1 cellular context compared by ENCODE assay signal in the genomic region with DNA sequence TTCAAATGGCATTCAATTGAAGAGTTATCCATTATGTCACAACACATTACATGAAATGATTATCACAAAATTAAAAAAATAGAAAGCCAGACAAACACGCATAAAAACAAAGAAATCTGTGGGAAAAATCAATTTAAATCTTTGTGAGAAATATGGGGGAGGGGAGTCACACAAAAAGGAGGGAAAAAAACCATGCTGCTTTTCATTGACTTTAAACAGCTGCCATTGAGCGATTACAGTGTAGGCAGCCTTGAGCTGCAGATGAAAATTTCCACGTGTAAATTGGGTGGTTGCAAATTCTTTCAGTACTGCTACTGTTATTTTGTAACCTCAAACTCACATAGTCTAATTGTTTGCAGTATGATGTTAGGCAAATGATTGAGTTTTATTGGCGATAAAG.
TF ChIP-seq lines count a peak whose summit lies in the region.

No MANE protein-coding gene starts in this region.

TF ChIP-seq in GM23338, 12 proteins besides CTCF, POLR2A, EP300 and RAD21 (continued from another document):
- TF ChIP-seq, protein P1, sequence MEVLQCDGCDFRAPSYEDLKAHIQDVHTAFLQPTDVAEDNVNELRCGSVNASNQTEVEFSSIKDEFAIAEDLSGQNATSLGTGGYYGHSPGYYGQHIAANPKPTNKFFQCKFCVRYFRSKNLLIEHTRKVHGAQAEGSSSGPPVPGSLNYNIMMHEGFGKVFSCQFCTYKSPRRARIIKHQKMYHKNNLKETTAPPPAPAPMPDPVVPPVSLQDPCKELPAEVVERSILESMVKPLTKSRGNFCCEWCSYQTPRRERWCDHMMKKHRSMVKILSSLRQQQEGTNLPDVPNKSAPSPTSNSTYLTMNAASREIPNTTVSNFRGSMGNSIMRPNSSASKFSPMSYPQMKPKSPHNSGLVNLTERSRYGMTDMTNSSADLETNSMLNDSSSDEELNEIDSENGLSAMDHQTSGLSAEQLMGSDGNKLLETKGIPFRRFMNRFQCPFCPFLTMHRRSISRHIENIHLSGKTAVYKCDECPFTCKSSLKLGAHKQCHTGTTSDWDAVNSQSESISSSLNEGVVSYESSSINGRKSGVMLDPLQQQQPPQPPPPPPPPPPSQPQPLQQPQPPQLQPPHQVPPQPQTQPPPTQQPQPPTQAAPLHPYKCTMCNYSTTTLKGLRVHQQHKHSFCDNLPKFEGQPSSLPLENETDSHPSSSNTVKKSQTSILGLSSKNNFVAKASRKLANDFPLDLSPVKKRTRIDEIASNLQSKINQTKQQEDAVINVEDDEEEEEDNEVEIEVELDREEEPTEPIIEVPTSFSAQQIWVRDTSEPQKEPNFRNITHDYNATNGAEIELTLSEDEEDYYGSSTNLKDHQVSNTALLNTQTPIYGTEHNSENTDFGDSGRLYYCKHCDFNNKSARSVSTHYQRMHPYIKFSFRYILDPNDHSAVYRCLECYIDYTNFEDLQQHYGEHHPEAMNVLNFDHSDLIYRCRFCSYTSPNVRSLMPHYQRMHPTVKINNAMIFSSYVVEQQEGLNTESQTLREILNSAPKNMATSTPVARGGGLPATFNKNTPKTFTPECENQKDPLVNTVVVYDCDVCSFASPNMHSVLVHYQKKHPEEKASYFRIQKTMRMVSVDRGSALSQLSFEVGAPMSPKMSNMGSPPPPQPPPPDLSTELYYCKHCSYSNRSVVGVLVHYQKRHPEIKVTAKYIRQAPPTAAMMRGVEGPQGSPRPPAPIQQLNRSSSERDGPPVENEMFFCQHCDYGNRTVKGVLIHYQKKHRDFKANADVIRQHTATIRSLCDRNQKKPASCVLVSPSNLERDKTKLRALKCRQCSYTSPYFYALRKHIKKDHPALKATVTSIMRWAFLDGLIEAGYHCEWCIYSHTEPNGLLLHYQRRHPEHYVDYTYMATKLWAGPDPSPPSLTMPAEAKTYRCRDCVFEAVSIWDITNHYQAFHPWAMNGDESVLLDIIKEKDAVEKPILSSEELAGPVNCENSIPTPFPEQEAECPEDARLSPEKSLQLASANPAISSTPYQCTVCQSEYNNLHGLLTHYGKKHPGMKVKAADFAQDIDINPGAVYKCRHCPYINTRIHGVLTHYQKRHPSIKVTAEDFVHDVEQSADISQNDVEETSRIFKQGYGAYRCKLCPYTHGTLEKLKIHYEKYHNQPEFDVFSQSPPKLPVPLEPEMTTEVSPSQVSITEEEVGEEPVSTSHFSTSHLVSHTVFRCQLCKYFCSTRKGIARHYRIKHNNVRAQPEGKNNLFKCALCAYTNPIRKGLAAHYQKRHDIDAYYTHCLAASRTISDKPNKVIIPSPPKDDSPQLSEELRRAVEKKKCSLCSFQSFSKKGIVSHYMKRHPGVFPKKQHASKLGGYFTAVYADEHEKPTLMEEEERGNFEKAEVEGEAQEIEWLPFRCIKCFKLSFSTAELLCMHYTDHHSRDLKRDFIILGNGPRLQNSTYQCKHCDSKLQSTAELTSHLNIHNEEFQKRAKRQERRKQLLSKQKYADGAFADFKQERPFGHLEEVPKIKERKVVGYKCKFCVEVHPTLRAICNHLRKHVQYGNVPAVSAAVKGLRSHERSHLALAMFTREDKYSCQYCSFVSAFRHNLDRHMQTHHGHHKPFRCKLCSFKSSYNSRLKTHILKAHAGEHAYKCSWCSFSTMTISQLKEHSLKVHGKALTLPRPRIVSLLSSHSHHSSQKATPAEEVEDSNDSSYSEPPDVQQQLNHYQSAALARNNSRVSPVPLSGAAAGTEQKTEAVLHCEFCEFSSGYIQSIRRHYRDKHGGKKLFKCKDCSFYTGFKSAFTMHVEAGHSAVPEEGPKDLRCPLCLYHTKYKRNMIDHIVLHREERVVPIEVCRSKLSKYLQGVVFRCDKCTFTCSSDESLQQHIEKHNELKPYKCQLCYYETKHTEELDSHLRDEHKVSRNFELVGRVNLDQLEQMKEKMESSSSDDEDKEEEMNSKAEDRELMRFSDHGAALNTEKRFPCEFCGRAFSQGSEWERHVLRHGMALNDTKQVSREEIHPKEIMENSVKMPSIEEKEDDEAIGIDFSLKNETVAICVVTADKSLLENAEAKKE (CRISPR knock-in tag; IDR thresholded peaks at IDR 0.05) = no peak
- TF ChIP-seq STAT1 (IDR thresholded peaks at IDR 0.05; ENCODE audit: unreplicated experiment) = no peak
- no peak for TF ChIP-seq POLR2AphosphoS5 (IDR thresholded peaks at IDR 0.05; ENCODE audit: low read depth)
- no peak for TF ChIP-seq JUNB (IDR thresholded peaks at IDR 0.05; ENCODE audit: unreplicated experiment)
- no peak for TF ChIP-seq NANOG (IDR thresholded peaks at IDR 0.05; ENCODE audit: borderline replicate concordance)
